27 cellular contexts compared by ENCODE assay signal in genomic region chr11:27310182-27310581, GRCh38.
"Had no signal": no experiment of that assay in that cellular context is flagged by ENCODE, and none has a peak within 500 bp of the region (broad histone marks: within the 10 kb centered on the region; RNA-seq: fewer than 3 reads in every experiment).

No MANE protein-coding gene starts in this region.

- DNase-seq: stimulated activated CD4-positive, alpha-beta T cell treated with anti-CD3 and anti-CD28 coated beads, Interleukin-2, amount 100 ng/mL, for 48 hours; stimulated activated CD4-positive, alpha-beta T cell treated with anti-CD3 and anti-CD28 coated beads, Interleukin-4, amount 100 ng/mL, for 1 hour; stimulated activated CD4-positive, alpha-beta T cell treated with anti-CD3 and anti-CD28 coated beads, Interleukin-4, amount 100 ng/mL, for 24 hours; stimulated activated CD4-positive, alpha-beta T cell treated with anti-CD3 and anti-CD28 coated beads, Interleukin-4, amount 100 ng/mL, for 4 hours; stimulated activated CD8-positive, alpha-beta memory T cell treated with anti-CD3 and anti-CD28 coated beads, Interleukin-4, amount 100 ng/mL, for 48 hours; stimulated activated naive B cell treated with anti-CD40 and anti-IgM and Interleukin-4, amounts not matched to agents 10 μg/mL and 1 μg/mL and 100 μg/mL, for 72 hours; stimulated activated naive CD4-positive, alpha-beta T cell; stimulated activated naive CD4-positive, alpha-beta T cell treated with Interleukin-2 at 50 U/mL for 16 hours; stimulated activated naive CD8-positive, alpha-beta T cell treated with anti-CD3 and anti-CD28 coated beads, Interleukin-15, amount 100 ng/mL, for 72 hours; stimulated activated naive CD8-positive, alpha-beta T cell treated with anti-CD3 and anti-CD28 coated beads, Interleukin-15, Interleukin-2, amounts not matched to agents 100 U/mL and 50 U/mL, for 24 hours; stomach; substantia nigra; testis; thyroid gland; tibial artery; transverse colon; trophoblast cell; upper lobe of left lung; upper lobe of right lung; uterus had no signal

- H3K36me3 ChIP-seq: stomach, suprapubic skin, thoracic aorta, thyroid gland, tibial artery, tibial nerve, transverse colon, upper lobe of left lung, upper lobe of right lung, uterus, vagina had no signal

- H3K9me3 ChIP-seq: stomach, suprapubic skin, testis, thoracic aorta, thyroid gland, tibial artery, transverse colon, upper lobe of left lung, upper lobe of right lung, uterus, vagina had no signal

- ATAC-seq: stimulated activated effector memory CD8-positive, alpha-beta T cell treated with anti-CD3 and anti-CD28 coated beads, Interleukin-12 subunit alpha, Interleukin-12 subunit beta, amount 100 ng/mL, for 72 hours; stimulated activated memory B cell treated with anti-CD40 and anti-IgM and Interleukin-4, amounts not matched to agents 10 μg/mL and 1 μg/mL and 100 μg/mL, for 72 hours; stimulated activated naive B cell treated with anti-CD40 and anti-IgM and Interleukin-4, amounts not matched to agents 10 μg/mL and 1 μg/mL and 100 μg/mL, for 72 hours; stimulated activated naive CD8-positive, alpha-beta T cell treated with anti-CD3 and anti-CD28 coated beads, Interleukin-15, amount 100 ng/mL, for 72 hours; stimulated activated naive CD8-positive, alpha-beta T cell treated with anti-CD3 and anti-CD28 coated beads, Interleukin-15, Interleukin-2, amounts not matched to agents 100 U/mL and 50 U/mL, for 24 hours; upper lobe of right lung had no signal

- H3K27me3 ChIP-seq: stomach, suprapubic skin, testis, thyroid gland, tibial artery, tibial nerve, transverse colon, upper lobe of left lung, upper lobe of right lung, uterus, vagina had no signal

- FAIRE-seq: urothelium cell line had no signal

- H3K27ac ChIP-seq: stomach, suprapubic skin, testis, thoracic aorta, thyroid gland, tibial artery, tibial nerve, transverse colon, upper lobe of left lung, upper lobe of right lung, uterus, vagina had no signal

- H3K4me1 ChIP-seq: suprapubic skin, testis, thyroid gland, tibial nerve, transverse colon, upper lobe of left lung, upper lobe of right lung, uterus, vagina had no signal

- H3K4me3 ChIP-seq: stomach, suprapubic skin, testis, thyroid gland, tibial artery, tibial nerve, transverse colon, upper lobe of left lung, upper lobe of right lung, uterus, vagina had no signal
